In the genomic region with DNA sequence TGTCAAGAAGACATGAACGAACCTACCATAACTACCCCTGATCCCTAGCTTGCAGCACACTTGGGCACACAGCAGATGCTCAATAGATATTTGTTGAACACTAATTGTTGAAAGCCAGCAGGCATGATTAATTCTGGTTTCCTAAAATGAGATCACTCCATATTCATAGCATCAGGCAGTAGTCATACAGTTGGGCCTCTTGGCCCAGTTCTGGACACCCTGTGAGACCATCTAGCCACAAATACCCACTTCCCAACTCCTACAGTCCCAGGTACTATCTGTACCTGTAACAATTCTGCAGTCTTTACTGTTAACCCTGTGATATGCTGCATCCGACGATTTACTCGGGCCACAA, we compare ENCODE assay signal across 1 cellular context.
TF ChIP-seq lines count a peak whose summit lies in the region.

No MANE protein-coding gene starts in this region.

TF ChIP-seq in SK-N-SH treated with all-trans-retinoic acid at 6 μM for 48 hours, 23 proteins besides CTCF, POLR2A, EP300 and RAD21 (continued from another document):
- TF ChIP-seq, protein P1, sequence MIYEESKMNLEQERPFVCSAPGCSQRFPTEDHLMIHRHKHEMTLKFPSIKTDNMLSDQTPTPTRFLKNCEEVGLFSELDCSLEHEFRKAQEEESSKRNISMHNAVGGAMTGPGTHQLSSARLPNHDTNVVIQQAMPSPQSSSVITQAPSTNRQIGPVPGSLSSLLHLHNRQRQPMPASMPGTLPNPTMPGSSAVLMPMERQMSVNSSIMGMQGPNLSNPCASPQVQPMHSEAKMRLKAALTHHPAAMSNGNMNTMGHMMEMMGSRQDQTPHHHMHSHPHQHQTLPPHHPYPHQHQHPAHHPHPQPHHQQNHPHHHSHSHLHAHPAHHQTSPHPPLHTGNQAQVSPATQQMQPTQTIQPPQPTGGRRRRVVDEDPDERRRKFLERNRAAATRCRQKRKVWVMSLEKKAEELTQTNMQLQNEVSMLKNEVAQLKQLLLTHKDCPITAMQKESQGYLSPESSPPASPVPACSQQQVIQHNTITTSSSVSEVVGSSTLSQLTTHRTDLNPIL (CRISPR knock-in tag; IDR thresholded peaks at IDR 0.05; ENCODE audit: low read depth) = no peak
- TF ChIP-seq ZNF8 (CRISPR knock-in tag; IDR thresholded peaks at IDR 0.05) = no peak
- no peak for TF ChIP-seq ARNTL (CRISPR knock-in tag; IDR thresholded peaks at IDR 0.05; ENCODE audit: borderline replicate concordance, low read depth)
- TF ChIP-seq PPARA (CRISPR knock-in tag; IDR thresholded peaks at IDR 0.05; ENCODE audit: borderline replicate concordance) = no peak
- no peak for TF ChIP-seq ISL1 (CRISPR knock-in tag; IDR thresholded peaks at IDR 0.05)
- no peak for TF ChIP-seq CSDC2 (CRISPR knock-in tag; IDR thresholded peaks at IDR 0.05)
- no peak for TF ChIP-seq ZFP30 (CRISPR knock-in tag; IDR thresholded peaks at IDR 0.05)
- no peak for TF ChIP-seq RARB (CRISPR knock-in tag; IDR thresholded peaks at IDR 0.05)
- no peak for TF ChIP-seq TOX (CRISPR knock-in tag; IDR thresholded peaks at IDR 0.05; ENCODE audit: borderline replicate concordance)
- no peak for TF ChIP-seq GLIS3 (CRISPR knock-in tag; IDR thresholded peaks at IDR 0.05)
